Comparison of ENCODE assay signal across 23 cellular contexts in genomic region chr13:104678161-104678560, GRCh38.
"Had no signal": no experiment of that assay in that cellular context is flagged by ENCODE, and none has a peak within 500 bp of the region (broad histone marks: within the 10 kb centered on the region; RNA-seq: fewer than 3 reads in every experiment).

No MANE protein-coding gene starts in this region.

- DNase-seq: colonic mucosa; cortex of kidney; dermis blood vessel endothelial cell; dorsolateral prefrontal cortex; effector CD4-positive, alpha-beta T cell; effector CD8-positive, alpha-beta T cell; effector memory CD4-positive, alpha-beta T cell; effector memory CD8-positive, alpha-beta T cell; endodermal cell; erythroblast; esophagus squamous epithelium; foreskin fibroblast; foreskin keratinocyte; foreskin melanocyte; gastrocnemius medialis; glutamatergic neuron; heart left ventricle; heart right ventricle had no signal

- H3K9me3 ChIP-seq: colonic mucosa, esophagus muscularis mucosa, esophagus squamous epithelium, gastrocnemius medialis, gastroesophageal sphincter, heart left ventricle, heart right ventricle had no signal

- ATAC-seq: effector memory CD8-positive, alpha-beta T cell; esophagus mucosa; foreskin keratinocyte; gastrocnemius medialis; gastroesophageal sphincter; heart left ventricle; heart right ventricle had no signal

- H3K27ac ChIP-seq: colonic mucosa, coronary artery, dorsolateral prefrontal cortex, epithelial cell of prostate, esophagus muscularis mucosa, esophagus squamous epithelium, foreskin keratinocyte, gastrocnemius medialis, gastroesophageal sphincter, heart left ventricle, heart right ventricle had no signal

- H3K4me3 ChIP-seq: colonic mucosa, coronary artery, dorsolateral prefrontal cortex, esophagus muscularis mucosa, esophagus squamous epithelium, gastrocnemius medialis, gastroesophageal sphincter, heart left ventricle, heart right ventricle had no signal

- H3K36me3 ChIP-seq: colonic mucosa, esophagus muscularis mucosa, esophagus squamous epithelium, gastrocnemius medialis, gastroesophageal sphincter, heart left ventricle, heart right ventricle had no signal

- H3K4me1 ChIP-seq: colonic mucosa, esophagus muscularis mucosa, esophagus squamous epithelium, foreskin keratinocyte, gastrocnemius medialis, gastroesophageal sphincter, heart left ventricle, heart right ventricle had no signal

- H3K27me3 ChIP-seq: colonic mucosa, dorsolateral prefrontal cortex, esophagus muscularis mucosa, esophagus squamous epithelium, foreskin keratinocyte, gastrocnemius medialis, gastroesophageal sphincter, heart left ventricle, heart right ventricle had no signal
